In the genomic region with DNA sequence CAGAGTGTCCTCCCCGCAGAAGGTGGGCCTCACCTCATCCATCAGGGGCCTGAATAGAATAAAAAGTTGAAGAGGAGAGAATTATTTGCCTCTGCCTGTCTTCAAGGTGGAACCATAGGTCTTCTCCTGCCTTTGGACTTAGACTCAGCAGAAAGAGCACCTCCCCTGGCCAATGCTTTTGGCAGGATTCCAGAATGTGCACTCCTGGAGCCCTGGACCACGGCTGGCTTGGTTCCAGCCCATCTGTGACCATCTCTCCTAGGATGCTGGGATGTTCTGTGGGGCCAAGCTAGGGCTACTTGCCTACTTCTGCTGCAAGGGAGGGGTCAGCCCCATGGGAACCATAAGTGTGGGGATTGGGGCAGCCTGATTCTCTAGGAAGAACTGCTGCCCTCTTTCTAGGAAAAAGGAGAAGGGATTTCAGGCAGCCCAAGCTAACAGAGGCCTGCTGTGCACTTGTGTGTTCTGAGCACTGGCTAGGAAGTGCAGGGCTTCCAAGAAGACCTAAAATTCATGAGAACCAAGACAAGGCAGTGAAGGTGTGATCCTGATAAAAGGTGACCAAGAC, we compare ENCODE assay signal across 17 cellular contexts. TPM values are rescaled to one million over a fixed set of nuclear protein-coding genes. Genes with fewer than 3 reads are reported as not detected.
DNase-seq lines count a peak whose midpoint lies in the region; ATAC-seq, FAIRE-seq and TF ChIP-seq lines count a peak whose summit lies in the region.
"Had no signal": no experiment of that assay in that cellular context is flagged by ENCODE, and none has a peak within 500 bp of the region (broad histone marks: within the 10 kb centered on the region; RNA-seq: fewer than 3 reads in every experiment).

No MANE protein-coding gene starts in this region.

- TF ChIP-seq CTCF in natural killer cell (IDR thresholded peaks at IDR 0.05) = no peak
- TF ChIP-seq CTCF in VCaP (conservative IDR thresholded peaks at IDR 0.05) = no peak
- TF ChIP-seq CTCF in lung (IDR thresholded peaks at IDR 0.05; ENCODE audit: control extremely low read depth, extremely low read depth) = no peak
- no peak for TF ChIP-seq CTCF in WTC11 (IDR thresholded peaks at IDR 0.05)

- H3K9me3 Mint-ChIP-seq in natural killer cell treated with Interleukin-12 subunit alpha and Interleukin-12 subunit beta and Interleukin-15 and Interleukin-18, amount 100 ng/mL, for 72 hours = no peaks in the 10 kb centered on the region
- H3K9me3 Mint-ChIP-seq in natural killer cell (peaks cover 0 to under 1% of the 10 kb centered on the region in 2 donors), WTC11 (peaks cover 12% of the 10 kb centered on the region)

- H3K27ac ChIP-seq in VCaP (peak overlapping the region; percentile 100), lung (ENCODE audit: low read depth in 1 of 2, low read length in 1 of 2) (peak overlapping the region in 1 of 2 donors; percentile 87)
- H3K27ac ChIP-seq: vagina had no signal

- H3K4me1 ChIP-seq in lung (ENCODE audit: control insufficient read depth in 2 of 2, insufficient read depth in 2 of 2, low read length in 2 of 2) = peaks cover 0 to 20% of the 10 kb centered on the region in 2 donors

- H3K27ac Mint-ChIP-seq in natural killer cell treated with Interleukin-12 subunit alpha and Interleukin-12 subunit beta and Interleukin-15 and Interleukin-18, amount 100 ng/mL, for 72 hours = no peak overlapping the region
- H3K27ac Mint-ChIP-seq in natural killer cell = no peak overlapping the region
- H3K27ac Mint-ChIP-seq in WTC11 = no peak overlapping the region

- FAIRE-seq in urothelium cell line (lab: Jason Lieb, UNC) = no peak
- FAIRE-seq: GM12891 had no signal

- intact Hi-C loops in natural killer cell (cut with micrococcal nuclease) = no loop called here

- H3K4me1 Mint-ChIP-seq in natural killer cell treated with Interleukin-12 subunit alpha and Interleukin-12 subunit beta and Interleukin-15 and Interleukin-18, amount 100 ng/mL, for 72 hours (ENCODE audit: low read depth in 2 of 2) = no peaks in the 10 kb centered on the region
- H3K4me1 Mint-ChIP-seq in natural killer cell (no peaks in the 10 kb centered on the region), WTC11 (peaks cover 18% of the 10 kb centered on the region)

- H3K4me3 ChIP-seq in lung = peak overlapping the region; percentile 6

- CTCF ChIA-PET in WTC11 (lab: Charles Lee) = interaction anchor here (1.0 kb wide), 1 partner anchor 198 kb away, joined by 3 read pairs; no protein-coding TSS in a partner anchor

- no peaks in the 10 kb centered on the region for H3K27me3 ChIP-seq in lung (ENCODE audit: control insufficient read depth, insufficient read depth)
- H3K27me3 ChIP-seq: vagina had no signal

- no peak overlapping the region for H3K4me3 Mint-ChIP-seq in natural killer cell treated with Interleukin-12 subunit alpha and Interleukin-12 subunit beta and Interleukin-15 and Interleukin-18, amount 100 ng/mL, for 72 hours
- H3K4me3 Mint-ChIP-seq in natural killer cell = no peak overlapping the region
- H3K4me3 Mint-ChIP-seq in WTC11 = no peak overlapping the region
- H3K4me3 Mint-ChIP-seq: activated T-cell treated with anti-CD3 and anti-CD28 coated beads, Interleukin-2, amount 50 U/mL, for 4 hours had no signal

- peak; percentile 44 for DNase-seq in natural killer cell treated with Interleukin-12 subunit alpha and Interleukin-12 subunit beta and Interleukin-15 and Interleukin-18, amount 100 ng/mL, for 72 hours (ENCODE audit: low spot score)
- DNase-seq in natural killer cell = no peak
- no peak for DNase-seq in lung (ENCODE audit: low spot score)
- peak; percentile 44 for DNase-seq in urothelium cell line (ENCODE audit: low spot score)
- no peak for DNase-seq in WTC11 (ENCODE audit: low spot score)
- DNase-seq in NCI-H1048 (lab: John Stamatoyannopoulos, UW) = no peak
- DNase-seq: activated T-cell treated with anti-CD3 and anti-CD28 coated beads, Interleukin-2, amount 50 U/mL, for 4 hours; AML-193; EL; midbrain; stimulated activated CD4-positive, alpha-beta T cell treated with anti-CD3 and anti-CD28 coated beads, Interleukin-2, amount 100 ng/mL, for 48 hours had no signal

- H3K36me3 Mint-ChIP-seq in natural killer cell treated with Interleukin-12 subunit alpha and Interleukin-12 subunit beta and Interleukin-15 and Interleukin-18, amount 100 ng/mL, for 72 hours = peaks cover 4% of the 10 kb centered on the region
- H3K36me3 Mint-ChIP-seq in natural killer cell (no peaks in the 10 kb centered on the region), WTC11 (peaks cover under 1% of the 10 kb centered on the region; the same call in 1 of the 2 replicates)

- WGBS in lung, 2 donors = 53 to 88% methylated on average over 2 of the region's 2 CpGs

- no peak for ATAC-seq in natural killer cell treated with Interleukin-12 subunit alpha and Interleukin-12 subunit beta and Interleukin-15 and Interleukin-18, amount 100 ng/mL, for 72 hours
- no peak for ATAC-seq in natural killer cell
- no peak for ATAC-seq in lung (ENCODE audit: insufficient read depth, low FRiP score)
- ATAC-seq in WTC11 = no peak
- no peak for ATAC-seq in GM19324 (IDR thresholded peaks at IDR 0.05; ENCODE audit: low FRiP score, unreplicated experiment)
- ATAC-seq: activated CD4-positive, CD25-positive, alpha-beta regulatory T cell treated with anti-CD3 and anti-CD28 coated beads, Interleukin-2, amount 50 U/mL, for 24 hours; activated T-cell treated with anti-CD3 and anti-CD28 coated beads, Interleukin-2, amount 50 U/mL, for 4 hours had no signal

- peaks cover 14 to 17% of the 10 kb centered on the region in 2 donors for H3K27me3 Mint-ChIP-seq in natural killer cell treated with Interleukin-12 subunit alpha and Interleukin-12 subunit beta and Interleukin-15 and Interleukin-18, amount 100 ng/mL, for 72 hours
- H3K27me3 Mint-ChIP-seq in natural killer cell (ENCODE audit: low read depth in 2 of 2) (peaks cover 0 to 21% of the 10 kb centered on the region in 2 donors), WTC11 (ENCODE audit: low read depth) (peaks cover 11% of the 10 kb centered on the region; the same call in 1 of the 2 replicates)

- POLR2A ChIA-PET in WTC11 (lab: Charles Lee) = no interaction called here

- H3K36me3 ChIP-seq in lung (ENCODE audit: control insufficient read depth in 2 of 2, insufficient read depth in 2 of 2, low read length in 2 of 2) = no peaks in the 10 kb centered on the region
- H3K36me3 ChIP-seq: vagina had no signal

- H3K9me3 ChIP-seq in lung (ENCODE audit: control insufficient read depth in 2 of 2, insufficient read depth in 1 of 2, low read length in 1 of 2) = peaks cover 0 to 2% of the 10 kb centered on the region in 2 donors
- H3K9me3 ChIP-seq: vagina had no signal

TF ChIP-seq in WTC11, 78 proteins besides CTCF, POLR2A, EP300 and RAD21:
- no peak for TF ChIP-seq NFYB (CRISPR knock-in tag; conservative IDR thresholded peaks at IDR 0.05; ENCODE audit: low read depth)
- no peak for TF ChIP-seq ELF4 (CRISPR knock-in tag; IDR thresholded peaks at IDR 0.05; ENCODE audit: low read depth)
- no peak for TF ChIP-seq ZNF423 (CRISPR knock-in tag; IDR thresholded peaks at IDR 0.05)

RNA-seq across cellular contexts. Expression of gene SHANK2, which starts 32.2 kb away (rescaled TPM):
- total RNA-seq in natural killer cell treated with Interleukin-12 subunit alpha and Interleukin-12 subunit beta and Interleukin-15 and Interleukin-18, amount 100 ng/mL, for 72 hours = under 1 TPM in 1 of 2 donors, not detected in 1; 0.11 TPM
- 1 to 10 TPM in 1 of 3 donors, not detected in 2; 4.9 TPM for total RNA-seq in natural killer cell
- total RNA-seq in lung = 10 to 100 TPM; 42.7 to 55.4 TPM
- polyA plus RNA-seq in lung = 1 to 10 TPM; 3.0 to 9.0 TPM
- total RNA-seq in WTC11 (2021) = 57.5 to 69.3 TPM (median 64.8 TPM) in 3 replicates
- total RNA-seq: OCI-LY7 had no signal

Comparison
In these comparisons a context has a peak if more than half of its experiments do, and no peak if none do; other contexts are left out.
1. DNase-seq: peak in natural killer cell treated with Interleukin-12 subunit alpha and Interleukin-12 subunit beta and Interleukin-15 and Interleukin-18, amount 100 ng/mL, for 72 hours (single experiment) and urothelium cell line (single experiment); none in natural killer cell (single experiment), lung (single experiment), WTC11 (single experiment) and NCI-H1048 (single experiment).